1 cellular context compared by ENCODE assay signal in the genomic region with DNA sequence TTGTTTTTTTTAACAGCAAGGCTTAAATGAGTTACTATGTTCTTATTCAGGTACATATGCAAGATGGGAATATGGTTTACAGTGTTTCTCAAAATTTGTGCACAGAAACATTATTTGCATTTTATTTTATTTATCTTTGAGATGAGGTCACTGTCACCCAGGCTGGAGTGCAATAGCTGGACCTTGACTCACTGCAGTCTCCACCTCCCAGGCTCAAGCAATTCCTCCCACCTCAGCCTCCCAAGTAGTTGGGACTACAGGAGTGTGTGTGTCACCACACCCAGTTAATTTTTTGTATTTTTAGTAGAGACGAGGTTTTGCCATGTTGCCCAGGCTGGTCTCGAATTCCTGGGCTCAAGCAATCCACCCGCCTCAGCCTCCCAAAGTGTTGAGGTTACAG.
A peak's percentile ranks its signal among the peaks of the same experiment; 100 is the strongest.
TF ChIP-seq lines count a peak whose summit lies in the region.

No MANE protein-coding gene starts in this region.

TF ChIP-seq in IMR-90, 13 proteins besides CTCF, POLR2A, EP300 and RAD21:
- TF ChIP-seq CEBPB (IDR thresholded peaks at IDR 0.05; ENCODE audit: low read depth, low read length) = peak; percentile 38; the same call in 1 of the 2 replicates
